In the genomic region with DNA sequence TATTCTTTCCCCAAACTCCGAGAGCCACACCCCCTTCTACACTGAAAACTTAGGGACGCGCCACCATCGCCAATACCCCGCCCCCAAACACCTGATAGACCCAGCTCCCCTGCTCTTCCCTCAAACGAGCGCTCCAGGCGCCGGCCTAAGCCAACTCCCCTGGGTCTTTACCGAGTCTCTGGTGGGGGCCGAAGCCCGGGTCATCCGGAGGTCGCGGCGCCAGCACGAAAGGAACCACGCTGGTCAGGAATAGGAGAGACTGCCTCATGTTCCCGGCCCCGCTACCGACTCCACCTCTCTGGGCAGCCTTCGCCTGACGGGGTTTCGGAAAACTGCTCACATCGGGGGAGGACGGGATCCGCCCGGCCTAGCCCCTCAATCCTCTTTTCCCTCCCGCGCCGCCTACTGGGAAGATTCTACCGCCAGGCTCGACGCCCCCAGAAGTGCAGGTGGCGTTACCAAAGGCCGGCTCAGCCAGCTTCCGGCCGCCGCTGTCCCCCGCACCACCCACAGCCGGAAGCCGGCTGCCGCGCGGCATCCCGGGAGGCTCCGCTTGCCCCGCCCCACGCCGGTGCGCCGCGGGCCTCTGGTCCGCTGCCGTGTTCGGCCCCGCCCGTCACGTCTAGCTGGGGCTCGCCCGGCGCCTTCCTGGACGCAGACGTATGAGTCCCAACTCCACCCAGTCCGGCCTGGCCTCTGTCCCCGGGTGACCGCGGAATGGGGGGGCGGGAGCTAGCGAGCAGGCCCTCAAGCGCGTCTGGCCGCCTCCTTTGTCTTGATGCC, we compare ENCODE assay signal across 8 cellular contexts. TPM values are rescaled to one million over a fixed set of nuclear protein-coding genes. Genes with fewer than 3 reads are reported as not detected.
DNase-seq lines count a peak whose midpoint lies in the region; ATAC-seq and TF ChIP-seq lines count a peak whose summit lies in the region.

A gene (minus strand): TSS at position 493 of the 783 bp plus-strand sequence. CDS start 225 bp downstream, at position 268.

- peaks cover 2% of the 10 kb centered on the region for H3K36me3 ChIP-seq in thymus (ENCODE audit: control insufficient read depth, insufficient read depth)

- peak within 1 kb of the TSS; percentile 96 to 98 for H3K27ac Mint-ChIP-seq in activated naive CD4-positive, alpha-beta T cell treated with anti-CD3 and anti-CD28 coated beads, Interleukin-2, amount 50 U/mL, for 72 hours
- H3K27ac Mint-ChIP-seq in osteocyte (ENCODE audit: unreplicated experiment): peak within 1 kb of the TSS; percentile 97

- peaks cover 11% of the 10 kb centered on the region for H3K4me1 ChIP-seq in thymus (ENCODE audit: control insufficient read depth, insufficient read depth, low read length)

- H3K27me3 Mint-ChIP-seq in osteocyte (ENCODE audit: unreplicated experiment): no peaks in the 10 kb centered on the region

- no peaks in the 10 kb centered on the region for H3K9me3 Mint-ChIP-seq in activated naive CD4-positive, alpha-beta T cell treated with anti-CD3 and anti-CD28 coated beads, Interleukin-2, amount 50 U/mL, for 72 hours
- H3K9me3 Mint-ChIP-seq in osteocyte (ENCODE audit: unreplicated experiment): no peaks in the 10 kb centered on the region

- no peaks in the 10 kb centered on the region for H3K9me3 ChIP-seq in thymus (ENCODE audit: control insufficient read depth)

- peaks cover 13 to 15% of the 10 kb centered on the region in 2 donors for H3K36me3 Mint-ChIP-seq in activated naive CD4-positive, alpha-beta T cell treated with anti-CD3 and anti-CD28 coated beads, Interleukin-2, amount 50 U/mL, for 72 hours
- H3K36me3 Mint-ChIP-seq in osteocyte (ENCODE audit: unreplicated experiment): peaks cover 4% of the 10 kb centered on the region

- TF ChIP-seq CTCF in GM10266 (IDR thresholded peaks at IDR 0.05; ENCODE audit: control insufficient read depth, insufficient read depth, low read depth, missing control alignments) (peak; percentile 59), NB4 (IDR thresholded peaks at IDR 0.05; ENCODE audit: low read depth, low read length) (peak; percentile 16), osteocyte (IDR thresholded peaks at IDR 0.05) (peak; percentile 69)

- DNase-seq in GM10266 (ENCODE audit: extremely low spot score) (peak; percentile 93), NB4 (ENCODE audit: low read depth) (peak; percentile 98), glomerular visceral epithelial cell (ENCODE audit: extremely low spot score) (peak; percentile 96), osteocyte (ENCODE audit: extremely low spot score, unreplicated experiment) (peak; percentile 99)
- DNase-seq in activated naive CD4-positive, alpha-beta T cell treated with anti-CD3 and anti-CD28 coated beads, Interleukin-2, amount 50 U/mL, for 72 hours (ENCODE audit: low spot score in 2 of 2): peak; percentile 86 to 94

- under 1% methylated on average over 73 of the region's 73 CpGs for WGBS in thymus

- H3K27ac ChIP-seq in thymus (ENCODE audit: low read depth): peak within 1 kb of the TSS; percentile 93

- ATAC-seq in HG02571 (IDR thresholded peaks at IDR 0.05; ENCODE audit: unreplicated experiment) (peak; percentile 90), SK-N-SH treated with all-trans-retinoic acid at 6 μM for 48 hours (peak; percentile 93)
- ATAC-seq in activated naive CD4-positive, alpha-beta T cell treated with anti-CD3 and anti-CD28 coated beads, Interleukin-2, amount 50 U/mL, for 72 hours: peak; percentile 86 to 92

- H3K4me3 ChIP-seq in NB4 (ENCODE audit: low read depth, low read length) (peak within 1 kb of the TSS; percentile 96), thymus (ENCODE audit: low read length) (peak within 1 kb of the TSS; percentile 68)

- peaks cover 69% of the 10 kb centered on the region for H3K4me1 Mint-ChIP-seq in osteocyte (ENCODE audit: unreplicated experiment)

- H3K27me3 ChIP-seq in thymus (ENCODE audit: control insufficient read depth, insufficient read depth): no peaks in the 10 kb centered on the region

- peak within 1 kb of the TSS; percentile 99 for H3K4me3 Mint-ChIP-seq in osteocyte (ENCODE audit: unreplicated experiment)

- TF ChIP-seq POLR2A in NB4 (IDR thresholded peaks at IDR 0.05; ENCODE audit: extremely low read depth, insufficient read length): peak; percentile 93

TF ChIP-seq in SK-N-SH treated with all-trans-retinoic acid at 6 μM for 48 hours, 23 proteins besides CTCF, POLR2A, EP300 and RAD21 (continues in another document):
- no peak for TF ChIP-seq ARNTL (CRISPR knock-in tag; IDR thresholded peaks at IDR 0.05; ENCODE audit: borderline replicate concordance, low read depth)
- TF ChIP-seq, protein P1, sequence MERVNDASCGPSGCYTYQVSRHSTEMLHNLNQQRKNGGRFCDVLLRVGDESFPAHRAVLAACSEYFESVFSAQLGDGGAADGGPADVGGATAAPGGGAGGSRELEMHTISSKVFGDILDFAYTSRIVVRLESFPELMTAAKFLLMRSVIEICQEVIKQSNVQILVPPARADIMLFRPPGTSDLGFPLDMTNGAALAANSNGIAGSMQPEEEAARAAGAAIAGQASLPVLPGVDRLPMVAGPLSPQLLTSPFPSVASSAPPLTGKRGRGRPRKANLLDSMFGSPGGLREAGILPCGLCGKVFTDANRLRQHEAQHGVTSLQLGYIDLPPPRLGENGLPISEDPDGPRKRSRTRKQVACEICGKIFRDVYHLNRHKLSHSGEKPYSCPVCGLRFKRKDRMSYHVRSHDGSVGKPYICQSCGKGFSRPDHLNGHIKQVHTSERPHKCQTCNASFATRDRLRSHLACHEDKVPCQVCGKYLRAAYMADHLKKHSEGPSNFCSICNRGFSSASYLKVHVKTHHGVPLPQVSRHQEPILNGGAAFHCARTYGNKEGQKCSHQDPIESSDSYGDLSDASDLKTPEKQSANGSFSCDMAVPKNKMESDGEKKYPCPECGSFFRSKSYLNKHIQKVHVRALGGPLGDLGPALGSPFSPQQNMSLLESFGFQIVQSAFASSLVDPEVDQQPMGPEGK (CRISPR knock-in tag; IDR thresholded peaks at IDR 0.05; ENCODE audit: borderline replicate concordance): peak; percentile 17; the same call in 1 of the 2 replicates
- TF ChIP-seq, protein P2, sequence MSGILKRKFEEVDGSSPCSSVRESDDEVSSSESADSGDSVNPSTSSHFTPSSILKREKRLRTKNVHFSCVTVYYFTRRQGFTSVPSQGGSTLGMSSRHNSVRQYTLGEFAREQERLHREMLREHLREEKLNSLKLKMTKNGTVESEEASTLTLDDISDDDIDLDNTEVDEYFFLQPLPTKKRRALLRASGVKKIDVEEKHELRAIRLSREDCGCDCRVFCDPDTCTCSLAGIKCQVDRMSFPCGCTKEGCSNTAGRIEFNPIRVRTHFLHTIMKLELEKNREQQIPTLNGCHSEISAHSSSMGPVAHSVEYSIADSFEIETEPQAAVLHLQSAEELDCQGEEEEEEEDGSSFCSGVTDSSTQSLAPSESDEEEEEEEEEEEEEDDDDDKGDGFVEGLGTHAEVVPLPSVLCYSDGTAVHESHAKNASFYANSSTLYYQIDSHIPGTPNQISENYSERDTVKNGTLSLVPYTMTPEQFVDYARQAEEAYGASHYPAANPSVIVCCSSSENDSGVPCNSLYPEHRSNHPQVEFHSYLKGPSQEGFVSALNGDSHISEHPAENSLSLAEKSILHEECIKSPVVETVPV (CRISPR knock-in tag; IDR thresholded peaks at IDR 0.05): 0 out of 2 replicates have a peak, but pooled peaks have one; percentile 27
- TF ChIP-seq, protein P3, sequence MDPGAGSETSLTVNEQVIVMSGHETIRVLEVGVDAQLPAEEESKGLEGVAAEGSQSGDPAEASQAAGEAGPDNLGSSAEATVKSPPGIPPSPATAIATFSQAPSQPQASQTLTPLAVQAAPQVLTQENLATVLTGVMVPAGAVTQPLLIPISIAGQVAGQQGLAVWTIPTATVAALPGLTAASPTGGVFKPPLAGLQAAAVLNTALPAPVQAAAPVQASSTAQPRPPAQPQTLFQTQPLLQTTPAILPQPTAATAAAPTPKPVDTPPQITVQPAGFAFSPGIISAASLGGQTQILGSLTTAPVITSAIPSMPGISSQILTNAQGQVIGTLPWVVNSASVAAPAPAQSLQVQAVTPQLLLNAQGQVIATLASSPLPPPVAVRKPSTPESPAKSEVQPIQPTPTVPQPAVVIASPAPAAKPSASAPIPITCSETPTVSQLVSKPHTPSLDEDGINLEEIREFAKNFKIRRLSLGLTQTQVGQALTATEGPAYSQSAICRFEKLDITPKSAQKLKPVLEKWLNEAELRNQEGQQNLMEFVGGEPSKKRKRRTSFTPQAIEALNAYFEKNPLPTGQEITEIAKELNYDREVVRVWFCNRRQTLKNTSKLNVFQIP (CRISPR knock-in tag; IDR thresholded peaks at IDR 0.05; ENCODE audit: borderline replicate concordance, low read depth): 0 out of 2 replicates have a peak, but pooled peaks have one; percentile 43
- TF ChIP-seq ESRRG (CRISPR knock-in tag; IDR thresholded peaks at IDR 0.05): no peak
- TF ChIP-seq, protein P4, sequence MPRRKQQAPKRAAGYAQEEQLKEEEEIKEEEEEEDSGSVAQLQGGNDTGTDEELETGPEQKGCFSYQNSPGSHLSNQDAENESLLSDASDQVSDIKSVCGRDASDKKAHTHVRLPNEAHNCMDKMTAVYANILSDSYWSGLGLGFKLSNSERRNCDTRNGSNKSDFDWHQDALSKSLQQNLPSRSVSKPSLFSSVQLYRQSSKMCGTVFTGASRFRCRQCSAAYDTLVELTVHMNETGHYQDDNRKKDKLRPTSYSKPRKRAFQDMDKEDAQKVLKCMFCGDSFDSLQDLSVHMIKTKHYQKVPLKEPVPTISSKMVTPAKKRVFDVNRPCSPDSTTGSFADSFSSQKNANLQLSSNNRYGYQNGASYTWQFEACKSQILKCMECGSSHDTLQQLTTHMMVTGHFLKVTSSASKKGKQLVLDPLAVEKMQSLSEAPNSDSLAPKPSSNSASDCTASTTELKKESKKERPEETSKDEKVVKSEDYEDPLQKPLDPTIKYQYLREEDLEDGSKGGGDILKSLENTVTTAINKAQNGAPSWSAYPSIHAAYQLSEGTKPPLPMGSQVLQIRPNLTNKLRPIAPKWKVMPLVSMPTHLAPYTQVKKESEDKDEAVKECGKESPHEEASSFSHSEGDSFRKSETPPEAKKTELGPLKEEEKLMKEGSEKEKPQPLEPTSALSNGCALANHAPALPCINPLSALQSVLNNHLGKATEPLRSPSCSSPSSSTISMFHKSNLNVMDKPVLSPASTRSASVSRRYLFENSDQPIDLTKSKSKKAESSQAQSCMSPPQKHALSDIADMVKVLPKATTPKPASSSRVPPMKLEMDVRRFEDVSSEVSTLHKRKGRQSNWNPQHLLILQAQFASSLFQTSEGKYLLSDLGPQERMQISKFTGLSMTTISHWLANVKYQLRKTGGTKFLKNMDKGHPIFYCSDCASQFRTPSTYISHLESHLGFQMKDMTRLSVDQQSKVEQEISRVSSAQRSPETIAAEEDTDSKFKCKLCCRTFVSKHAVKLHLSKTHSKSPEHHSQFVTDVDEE (CRISPR knock-in tag; IDR thresholded peaks at IDR 0.05): peak; percentile 8; the same call in 1 of the 2 replicates
- TF ChIP-seq GLIS3 (CRISPR knock-in tag; IDR thresholded peaks at IDR 0.05): peak; percentile 8; the same call in 1 of the 2 replicates
- TF ChIP-seq TCF4 (CRISPR knock-in tag; IDR thresholded peaks at IDR 0.05; ENCODE audit: borderline replicate concordance): no peak; the same call in 1 of the 2 replicates
- no peak for TF ChIP-seq RARB (CRISPR knock-in tag; IDR thresholded peaks at IDR 0.05)

RNA-seq across cellular contexts. Expression of the gene that starts here (rescaled TPM):
- 10 to 100 TPM; 14.4 to 36.5 TPM for total RNA-seq in activated naive CD4-positive, alpha-beta T cell treated with anti-CD3 and anti-CD28 coated beads, Interleukin-2, amount 50 U/mL, for 72 hours
- total RNA-seq in osteocyte: 36.4 and 42.2 TPM in 2 replicates
- polyA plus RNA-seq in thymus: 16.7 TPM

Comparison
In these comparisons a context has a peak if more than half of its experiments do, and no peak if none do; other contexts are left out.
1. Peak in every context shown above with its lines: DNase-seq, ATAC-seq, H3K4me3 ChIP-seq and H3K27ac ChIP-seq.
2. CTCF ChIP-seq: peak in every context shown above with its lines; median percentile 69 in osteocyte; 59 in GM10266; 16 in NB4.